Comparison of ENCODE assay signal across 12 cellular contexts in genomic region chr20:44579313-44580090, GRCh38. TPM values are rescaled to one million over a fixed set of nuclear protein-coding genes. Genes with fewer than 3 reads are reported as not detected.
DNase-seq lines count a peak whose midpoint lies in the region; ATAC-seq and TF ChIP-seq lines count a peak whose summit lies in the region.
"Had no signal": no experiment of that assay in that cellular context is flagged by ENCODE, and none has a peak within 500 bp of the region (broad histone marks: within the 10 kb centered on the region; RNA-seq: fewer than 3 reads in every experiment).

No MANE protein-coding gene starts in this region.

- peaks cover 46% of the 10 kb centered on the region for H3K4me1 Mint-ChIP-seq in neural crest cell

- intact Hi-C loops in left ventricle myocardium inferior (cut with micrococcal nuclease) (no loop called here), Right ventricle myocardium superior (cut with DNase I) (no loop called here), upper lobe of right lung (cut with DNase I) (no loop called here)

- H3K27ac Mint-ChIP-seq in neural crest cell (ENCODE audit: unreplicated experiment) = peak overlapping the region; percentile 63

- H3K4me3 Mint-ChIP-seq in neural crest cell = no peak overlapping the region

- no peaks in the 10 kb centered on the region for H3K9me3 Mint-ChIP-seq in neural crest cell

- H3K27me3 ChIP-seq in left ventricle myocardium inferior (ENCODE audit: low read depth) (no peaks in the 10 kb centered on the region), upper lobe of right lung (no peaks in the 10 kb centered on the region)

- H3K4me1 ChIP-seq in left ventricle myocardium inferior = peaks cover 96% of the 10 kb centered on the region
- peaks cover 49% of the 10 kb centered on the region for H3K4me1 ChIP-seq in upper lobe of right lung

- no peaks in the 10 kb centered on the region for H3K9me3 ChIP-seq in left ventricle myocardium inferior (replicated peaks)
- no peaks in the 10 kb centered on the region for H3K9me3 ChIP-seq in upper lobe of right lung
- H3K9me3 ChIP-seq: A549, thoracic aorta had no signal

- ATAC-seq in Right ventricle myocardium superior (ENCODE audit: poor library complexity) = no peak
- no peak for ATAC-seq in upper lobe of right lung
- ATAC-seq in HG02840 (IDR thresholded peaks at IDR 0.05; ENCODE audit: low FRiP score, unreplicated experiment) = no peak
- ATAC-seq: A549 had no signal

- H3K36me3 Mint-ChIP-seq in neural crest cell (ENCODE audit: low read depth) = no peaks in the 10 kb centered on the region

- TF ChIP-seq CTCF in left ventricle myocardium inferior (IDR thresholded peaks at IDR 0.05; ENCODE audit: borderline replicate concordance) (no peak), neural crest cell (conservative IDR thresholded peaks at IDR 0.05) (no peak), upper lobe of right lung (IDR thresholded peaks at IDR 0.05) (no peak)

- H3K27me3 Mint-ChIP-seq in neural crest cell (ENCODE audit: low read depth) = no peaks in the 10 kb centered on the region

- DNase-seq in left ventricle myocardium inferior (no peak), Right ventricle myocardium superior (no peak), dermis microvascular lymphatic vessel endothelial cell (ENCODE audit: low read depth in 2 of 2) (peak; percentile 62 to 87), neural crest cell (ENCODE audit: low read depth, low spot score) (no peak), upper lobe of right lung (no peak), NCI-H774 (lab: John Stamatoyannopoulos, UW) (no peak), cerebellar nuclear complex (lab: John Stamatoyannopoulos, UW) (no peak)
- DNase-seq: activated T-cell treated with anti-CD3 and anti-CD28 coated beads, Interleukin-2, amount 50 U/mL, for 48 hours had no signal

- no peak overlapping the region for H3K4me3 ChIP-seq in left ventricle myocardium inferior
- H3K4me3 ChIP-seq in upper lobe of right lung = no peak overlapping the region
- H3K4me3 ChIP-seq: A549, thoracic aorta had no signal

- H3K27ac ChIP-seq in left ventricle myocardium inferior (replicated peaks) (peak overlapping the region; percentile 94), upper lobe of right lung (peak overlapping the region; percentile 52)
- H3K27ac ChIP-seq: A549, KMS-11, thoracic aorta had no signal

- H3K36me3 ChIP-seq in left ventricle myocardium inferior (no peaks in the 10 kb centered on the region), upper lobe of right lung (no peaks in the 10 kb centered on the region)
- H3K36me3 ChIP-seq: thoracic aorta had no signal

RNA-seq across cellular contexts. Expression of gene PKIG, which starts 2.9 kb away (rescaled TPM):
- 172 TPM for total RNA-seq in left ventricle myocardium inferior
- total RNA-seq in Right ventricle myocardium superior = 180 TPM
- total RNA-seq in dermis microvascular lymphatic vessel endothelial cell = 151 and 182 TPM in 2 replicates
- total RNA-seq in neural crest cell = 32.3 and 34.7 TPM in 2 replicates
- 88.8 TPM for total RNA-seq in upper lobe of right lung

RNA-seq across cellular contexts. Expression of gene SERINC3, which starts 57.6 kb away (rescaled TPM):
- total RNA-seq in left ventricle myocardium inferior = 88.4 TPM
- 84.4 TPM for total RNA-seq in Right ventricle myocardium superior
- 106 and 135 TPM in 2 replicates for total RNA-seq in dermis microvascular lymphatic vessel endothelial cell
- total RNA-seq in neural crest cell = 31.1 and 32.4 TPM in 2 replicates
- total RNA-seq in upper lobe of right lung = 143 TPM

Comparison
In these comparisons a context has a peak if more than half of its experiments do, and no peak if none do; other contexts are left out.
1. DNase-seq: peak in dermis microvascular lymphatic vessel endothelial cell (2 of 2); none in left ventricle myocardium inferior (single experiment), Right ventricle myocardium superior (single experiment), neural crest cell (single experiment), upper lobe of right lung (single experiment), NCI-H774 (single experiment) and cerebellar nuclear complex (0 of 2).